ENCODE assay signal across 8 cellular contexts in genomic region chr7:77798394-77799077, GRCh38. TPM values are rescaled to one million over a fixed set of nuclear protein-coding genes. Genes with fewer than 3 reads are reported as not detected.
DNase-seq lines count a peak whose midpoint lies in the region; ATAC-seq, FAIRE-seq and TF ChIP-seq lines count a peak whose summit lies in the region.

TSS of gene PHTF2 (plus strand) at chr7:77798773.
TSS of gene TMEM60 (minus strand) at chr7:77798434. CDS start at chr7:77794373, 4,061 bp downstream.

- H3K36me3 ChIP-seq in WERI-Rb-1 (peaks cover 19% of the 10 kb centered on the region), bronchial epithelial cell (ENCODE audit: control insufficient read depth, insufficient read depth, low read length) (no peaks in the 10 kb centered on the region), iPS-20b (ENCODE audit: insufficient read depth, low read depth, low read length) (peaks cover 11% of the 10 kb centered on the region; the same call in 1 of the 2 replicates)

- no peaks in the 10 kb centered on the region for H3K9me3 ChIP-seq in WERI-Rb-1 (ENCODE audit: severe bottlenecking)
- no peaks in the 10 kb centered on the region for H3K9me3 ChIP-seq in iPS-20b (ENCODE audit: insufficient read depth, low read depth, low read length)

- TF ChIP-seq CTCF in WERI-Rb-1 (IDR thresholded peaks at IDR 0.05; ENCODE audit: low read depth, low read length), result peak; percentile 42; the same call in 1 of the 2 replicates
- TF ChIP-seq CTCF in bronchial epithelial cell (IDR thresholded peaks at IDR 0.05; ENCODE audit: insufficient read depth, low read length, severe bottlenecking), result peak; percentile 76

- H3K4me3 ChIP-seq in WERI-Rb-1 (ENCODE audit: low read depth, low read length) (peak within 1 kb of the TSS; percentile 77), bronchial epithelial cell (ENCODE audit: low read depth, low read length) (peak within 1 kb of the TSS; percentile 96), iPS-20b (ENCODE audit: low read length) (peak within 1 kb of the TSS; percentile 92), skin epidermis (peak within 1 kb of the TSS; percentile 66 to 98 (median 93))

- H3K27me3 ChIP-seq in WERI-Rb-1 (ENCODE audit: insufficient read depth, low read depth, severe bottlenecking), result no peaks in the 10 kb centered on the region
- no peaks in the 10 kb centered on the region for H3K27me3 ChIP-seq in bronchial epithelial cell (ENCODE audit: control insufficient read depth, insufficient read depth, low read length)
- no peaks in the 10 kb centered on the region for H3K27me3 ChIP-seq in iPS-20b (ENCODE audit: insufficient read depth, low read length)

- peak; percentile 95 for ATAC-seq in GM18907 (IDR thresholded peaks at IDR 0.05; ENCODE audit: unreplicated experiment)
- peak; percentile 92 for ATAC-seq in HG03159 (IDR thresholded peaks at IDR 0.05; ENCODE audit: unreplicated experiment)

- peak within 1 kb of the TSS; percentile 89 for H3K9ac ChIP-seq in iPS-20b (ENCODE audit: low read depth, low read length)

- DNase-seq in AG08396 (ENCODE audit: low spot score), result peak; percentile 96
- DNase-seq in NCI-H2227 (lab: John Stamatoyannopoulos, UW; ENCODE audit: unreplicated experiment), result peak; percentile 100
- peak; percentile 99 for DNase-seq in WERI-Rb-1
- DNase-seq in bronchial epithelial cell (ENCODE audit: low read depth), result peak; percentile 99

- peak within 1 kb of the TSS; percentile 93 for H3K27ac ChIP-seq in WERI-Rb-1
- H3K27ac ChIP-seq in iPS-20b (ENCODE audit: low read length), result no peak within 1 kb of the TSS
- peak within 1 kb of the TSS; percentile 80 to 95 (median 90) for H3K27ac ChIP-seq in skin epidermis

- peaks cover 9% of the 10 kb centered on the region; the same call in 1 of the 2 replicates for H3K4me1 ChIP-seq in iPS-20b (ENCODE audit: insufficient read depth, low read length)

- FAIRE-seq in bronchial epithelial cell (lab: Jason Lieb, UNC), result no peak

RNA-seq across cellular contexts. Expression of gene PHTF2, which starts in this region (rescaled TPM):
- 4.2 and 5.5 TPM in 2 replicates for total RNA-seq in bronchial epithelial cell

RNA-seq across cellular contexts. Expression of gene TMEM60, which starts in this region (rescaled TPM):
- 7.4 and 12.2 TPM in 2 replicates for total RNA-seq in bronchial epithelial cell
